15 cellular contexts compared by ENCODE assay signal in the genomic region with DNA sequence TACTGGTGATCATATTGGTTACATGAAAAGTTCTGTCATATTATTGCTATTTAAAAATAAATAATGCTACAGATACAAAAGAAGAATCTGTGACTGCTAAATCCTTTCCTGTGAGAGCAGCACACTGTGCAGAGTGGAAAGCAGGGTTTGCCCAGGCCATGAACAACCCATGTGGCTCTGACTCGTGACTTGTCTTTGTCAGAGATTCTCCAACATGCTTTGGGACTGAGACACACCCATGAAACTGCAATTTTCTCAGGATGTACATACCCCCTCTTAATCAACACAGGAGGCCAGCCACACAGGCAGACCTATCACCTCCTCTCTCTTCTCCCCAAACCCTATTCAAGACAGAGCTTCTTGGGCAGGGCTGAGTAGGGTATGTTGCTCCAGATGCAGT.
"Had no signal": no experiment of that assay in that cellular context is flagged by ENCODE, and none has a peak within 500 bp of the region (broad histone marks: within the 10 kb centered on the region; RNA-seq: fewer than 3 reads in every experiment).

No MANE protein-coding gene starts in this region.

- H3K9me3 ChIP-seq: heart left ventricle, ovary, sigmoid colon, suprapubic skin, upper lobe of left lung had no signal

- H3K4me1 ChIP-seq: sigmoid colon, suprapubic skin, upper lobe of left lung had no signal

- DNase-seq: activated CD4-positive, alpha-beta T cell treated with anti-CD3 and anti-CD28 coated beads for 1 hour; activated CD4-positive, alpha-beta T cell treated with anti-CD3 and anti-CD28 coated beads, Interleukin-2, amount 50 U/mL, for 48 hours; activated gamma-delta T cell; activated T-cell treated with anti-CD3 and anti-CD28 coated beads, Interleukin-2, amount 50 U/mL, for 4 hours; amygdala; effector memory CD4-positive, alpha-beta T cell; erythroblast; heart left ventricle; ovary; sigmoid colon; stimulated activated CD4-positive, alpha-beta T cell treated with anti-CD3 and anti-CD28 coated beads, Interleukin-12 subunit alpha, Interleukin-12 subunit beta, amount 100 ng/mL, for 4 hours; stimulated activated naive CD4-positive, alpha-beta T cell; upper lobe of left lung had no signal

- H3K36me3 ChIP-seq: heart left ventricle, ovary, sigmoid colon, suprapubic skin, upper lobe of left lung had no signal

- H3K27me3 ChIP-seq: heart left ventricle, ovary, sigmoid colon, suprapubic skin, upper lobe of left lung had no signal

- H3K27ac ChIP-seq: heart left ventricle, ovary, sigmoid colon, suprapubic skin, upper lobe of left lung had no signal

- ATAC-seq: activated T-cell treated with anti-CD3 and anti-CD28 coated beads, Interleukin-2, amount 50 U/mL, for 4 hours; heart left ventricle; left lobe of liver had no signal

- H3K4me3 ChIP-seq: heart left ventricle, ovary, sigmoid colon, suprapubic skin, upper lobe of left lung had no signal
